Comparison of ENCODE assay signal across 1 cellular context in genomic region chr7:15323545-15323944, GRCh38.
TF ChIP-seq lines count a peak whose summit lies in the region.

No MANE protein-coding gene starts in this region.

TF ChIP-seq in HCT116, 20 proteins besides CTCF, POLR2A, EP300 and RAD21:
- TF ChIP-seq SRF (IDR thresholded peaks at IDR 0.05; ENCODE audit: low read depth), result no peak
- no peak for TF ChIP-seq ZBTB33 (IDR thresholded peaks at IDR 0.05; ENCODE audit: extremely low read depth, insufficient replicate concordance, low read length)
- no peak for TF ChIP-seq MAX (IDR thresholded peaks at IDR 0.05)
- no peak for TF ChIP-seq SP1 (IDR thresholded peaks at IDR 0.05; ENCODE audit: low read depth)
- TF ChIP-seq POLR2AphosphoS5 (IDR thresholded peaks at IDR 0.05; ENCODE audit: low read depth, low read length), result no peak
- no peak for TF ChIP-seq EZH2 (IDR thresholded peaks at IDR 0.05)
- no peak for TF ChIP-seq ELF1 (IDR thresholded peaks at IDR 0.05; ENCODE audit: borderline replicate concordance, low read depth)
- TF ChIP-seq TCF7L2 (IDR thresholded peaks at IDR 0.05; ENCODE audit: borderline replicate concordance, extremely low read depth, insufficient read depth, insufficient read length), result no peak
